In the genomic region with DNA sequence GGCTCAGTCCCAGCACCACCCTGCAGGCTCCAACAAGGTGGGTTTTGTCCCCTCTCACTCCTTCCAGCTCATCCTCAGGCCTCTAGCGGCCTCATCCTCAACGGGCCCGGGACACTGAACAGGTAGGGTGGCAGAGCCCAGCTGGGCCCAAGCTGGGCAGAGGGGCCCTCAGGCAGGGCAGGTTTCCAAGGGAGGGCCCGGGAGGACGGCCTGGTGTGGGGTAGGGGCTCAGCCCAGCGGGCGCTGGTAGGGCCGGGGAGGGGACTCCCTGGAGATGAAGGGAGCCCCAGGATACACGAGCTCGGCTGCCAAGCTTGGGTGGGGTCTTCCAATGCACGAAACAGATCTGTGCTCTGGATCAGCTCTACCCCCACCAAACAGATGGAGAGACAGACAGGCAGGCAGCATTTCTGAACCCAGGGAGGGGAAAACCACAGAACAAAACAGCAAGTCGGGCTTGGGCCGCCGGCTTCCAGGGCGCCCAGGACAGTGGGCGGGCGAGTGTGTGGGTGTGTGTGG, we compare ENCODE assay signal across 21 cellular contexts. TPM values are rescaled to one million over a fixed set of nuclear protein-coding genes. Genes with fewer than 3 reads are reported as not detected.
DNase-seq lines count a peak whose midpoint lies in the region; ATAC-seq and TF ChIP-seq lines count a peak whose summit lies in the region.
"Had no signal": no experiment of that assay in that cellular context is flagged by ENCODE, and none has a peak within 500 bp of the region (broad histone marks: within the 10 kb centered on the region; RNA-seq: fewer than 3 reads in every experiment).

No MANE protein-coding gene starts in this region.

- 87 to 93% methylated on average over 17 of the region's 17 CpGs for WGBS in heart right ventricle, 2 donors

- in situ Hi-C loops in G401 (cut with HindIII; ENCODE audit: low sequenced_read_pairs) = no loop called here

- peaks cover 0 to 89% of the 10 kb centered on the region in 2 donors for H3K4me1 ChIP-seq in right atrium auricular region
- peaks cover 33 to 89% (median 82%) of the 10 kb centered on the region in 9 donors for H3K4me1 ChIP-seq in heart right ventricle
- H3K4me1 ChIP-seq in adipocyte (ENCODE audit: control insufficient read depth, insufficient read depth, low read length) = peaks cover 27% of the 10 kb centered on the region
- H3K4me1 ChIP-seq in neural progenitor cell = peaks cover 18% of the 10 kb centered on the region

- no peaks in the 10 kb centered on the region for H3K36me3 Mint-ChIP-seq in neural progenitor cell

- peaks cover 17% of the 10 kb centered on the region for H3K27me3 Mint-ChIP-seq in neural progenitor cell (ENCODE audit: insufficient read depth, low read depth)

- DNase-seq in right atrium auricular region (ENCODE audit: low spot score) = no peak
- DNase-seq in heart right ventricle = no peak
- no peak for DNase-seq in adipocyte (ENCODE audit: low read depth)
- DNase-seq in neural progenitor cell (ENCODE audit: low spot score) = peak; percentile 32
- DNase-seq in SK-N-DZ (ENCODE audit: low spot score) = no peak
- DNase-seq in G401 (ENCODE audit: low spot score) = no peak
- DNase-seq in erythroblast (lab: John Stamatoyannopoulos, UW) = no peak
- DNase-seq: activated CD4-positive, alpha-beta T cell treated with anti-CD3 and anti-CD28 coated beads for 48 hours; activated naive CD4-positive, alpha-beta T cell treated with Interleukin-2 at 50 U/mL for 16 hours; body of pancreas; COR-L47; cortex of kidney; H9; NCI-H2081 treated with DMSO at 0.1 percent for 48 hours; NCI-H510A treated with DMSO at 0.1 percent for 48 hours; SIG-M5; sigmoid colon; T-helper 9 cell had no signal

- H3K36me3 ChIP-seq in right atrium auricular region (peaks cover 45% of the 10 kb centered on the region), heart right ventricle (peaks cover 0 to 63% (median 30%) of the 10 kb centered on the region in 9 donors), adipocyte (ENCODE audit: control insufficient read depth, insufficient read depth, low read length, severe bottlenecking) (peaks cover 59% of the 10 kb centered on the region), neural progenitor cell (no peaks in the 10 kb centered on the region)

- H4K20me1 ChIP-seq in neural progenitor cell (ENCODE audit: low read depth) = peaks cover 8% of the 10 kb centered on the region

- no peak overlapping the region for H2AFZ ChIP-seq in neural progenitor cell (replicated peaks)

- peak overlapping the region; percentile 22 for H3K9ac ChIP-seq in adipocyte (ENCODE audit: low read length)
- no peak overlapping the region for H3K9ac ChIP-seq in neural progenitor cell

- H3K27ac Mint-ChIP-seq in neural progenitor cell = no peak overlapping the region
- H3K27ac Mint-ChIP-seq: H9 had no signal

- no peaks in the 10 kb centered on the region for H3K9me3 Mint-ChIP-seq in neural progenitor cell
- H3K9me3 Mint-ChIP-seq: H9 had no signal

- H3K4me2 ChIP-seq in neural progenitor cell = no peak overlapping the region

- no peak overlapping the region for H3K4me3 Mint-ChIP-seq in neural progenitor cell
- H3K4me3 Mint-ChIP-seq: H9 had no signal

- H3F3A ChIP-seq in neural progenitor cell (ENCODE audit: low read depth) = peaks cover 6% of the 10 kb centered on the region

- H3K79me2 ChIP-seq in neural progenitor cell (ENCODE audit: low read depth) = no peaks in the 10 kb centered on the region

- H3K27me3 ChIP-seq in right atrium auricular region = no peaks in the 10 kb centered on the region
- peaks cover 0 to 21% (median 13%) of the 10 kb centered on the region in 7 donors for H3K27me3 ChIP-seq in heart right ventricle
- no peaks in the 10 kb centered on the region for H3K27me3 ChIP-seq in adipocyte (replicated peaks; ENCODE audit: control insufficient read depth, insufficient read depth, low read length)
- peaks cover 28% of the 10 kb centered on the region for H3K27me3 ChIP-seq in neural progenitor cell
- H3K27me3 ChIP-seq: body of pancreas had no signal

- no peak for TF ChIP-seq POLR2A in erythroblast (IDR thresholded peaks at IDR 0.05; ENCODE audit: low read length)

- H3K4me3 ChIP-seq in right atrium auricular region = no peak overlapping the region
- H3K4me3 ChIP-seq in heart right ventricle = no peak overlapping the region
- no peak overlapping the region for H3K4me3 ChIP-seq in adipocyte (ENCODE audit: low read length)
- H3K4me3 ChIP-seq in neural progenitor cell = no peak overlapping the region
- H3K4me3 ChIP-seq: body of pancreas, sigmoid colon had no signal

- H3K27ac ChIP-seq in right atrium auricular region (peak overlapping the region; percentile 1 to 65), heart right ventricle (peak overlapping the region in 5 of 10 donors; percentile 28 to 68 (median 65)), neural progenitor cell (no peak overlapping the region)
- H3K27ac ChIP-seq: body of pancreas, sigmoid colon had no signal

- intact Hi-C loops in heart right ventricle (cut with DNase I) = loop anchor here in 2 of 10 donors (5.0 to 10.0 kb wide), 2 partner anchors 36 to 72 kb away; no protein-coding TSS in a partner anchor

- TF ChIP-seq CTCF in right atrium auricular region (IDR thresholded peaks at IDR 0.05) (no peak), heart right ventricle (IDR thresholded peaks at IDR 0.05) (no peak), neural progenitor cell (IDR thresholded peaks at IDR 0.05) (no peak)

- H3K4me1 Mint-ChIP-seq in neural progenitor cell = peaks cover 12% of the 10 kb centered on the region

- H3K9me3 ChIP-seq in right atrium auricular region (no peaks in the 10 kb centered on the region), heart right ventricle (no peaks in the 10 kb centered on the region), adipocyte (ENCODE audit: control insufficient read depth, low read length) (no peaks in the 10 kb centered on the region), neural progenitor cell (ENCODE audit: low read depth) (no peaks in the 10 kb centered on the region)
- H3K9me3 ChIP-seq: body of pancreas, sigmoid colon had no signal

- ATAC-seq in heart right ventricle = no peak
- ATAC-seq in GM19455 (IDR thresholded peaks at IDR 0.05; ENCODE audit: unreplicated experiment) = no peak
- ATAC-seq: body of pancreas had no signal

RNA-seq across cellular contexts. Expression of a gene that starts 2.6 kb away (rescaled TPM):
- total RNA-seq in right atrium auricular region = under 1 TPM; 0.37 to 0.47 TPM
- 1 to 10 TPM in 4 of 10 donors, under 1 TPM in 6; 0.18 to 2.4 (median 0.42) TPM for total RNA-seq in heart right ventricle
- polyA plus RNA-seq in heart right ventricle = under 1 TPM; 0.07 to 0.80 TPM
- total RNA-seq in neural progenitor cell (ENCODE audit: low replicate concordance) = 0.34 TPM in 1 of 2 replicates, not detected in the other
- polyA plus RNA-seq in SK-N-DZ (2014; cell fraction: cytosol; rRNA removed) = not detected in 2 replicates
- not detected in 2 replicates for polyA plus RNA-seq in SK-N-DZ (2014; cell fraction: nucleus; rRNA removed)
- not detected in 2 replicates for total RNA-seq in G401 (2014; rRNA removed; shearing (Covaris generic))

RNA-seq across cellular contexts. Expression of a gene that starts 10.8 kb away (rescaled TPM):
- total RNA-seq in right atrium auricular region = 1,000 to 10,000 TPM in 1 of 2 donors, 100 to 1,000 TPM in 1; 782 to 1,042 TPM
- 1,000 to 10,000 TPM in 2 of 10 donors, 100 to 1,000 TPM in 8; 501 to 1,070 (median 786) TPM for total RNA-seq in heart right ventricle
- 100 to 1,000 TPM; 431 to 976 TPM for polyA plus RNA-seq in heart right ventricle
- total RNA-seq in neural progenitor cell (ENCODE audit: low replicate concordance) = 38.2 and 94.6 TPM in 2 replicates
- 77.7 and 81.6 TPM in 2 replicates for polyA plus RNA-seq in SK-N-DZ (2014; cell fraction: cytosol; rRNA removed)
- 46.8 and 46.9 TPM in 2 replicates for polyA plus RNA-seq in SK-N-DZ (2014; cell fraction: nucleus; rRNA removed)
- total RNA-seq in G401 (2014; rRNA removed; shearing (Covaris generic)) = 192 and 219 TPM in 2 replicates

RNA-seq across cellular contexts. Expression of a gene that starts 56.0 kb away (rescaled TPM):
- total RNA-seq in right atrium auricular region (not detected), heart right ventricle (not detected), neural progenitor cell (ENCODE audit: low replicate concordance) (not detected in 2 replicates)
- not detected for polyA plus RNA-seq in heart right ventricle
- not detected in 2 replicates for polyA plus RNA-seq in SK-N-DZ (2014; cell fraction: cytosol; rRNA removed)
- not detected in 2 replicates for polyA plus RNA-seq in SK-N-DZ (2014; cell fraction: nucleus; rRNA removed)
- not detected in 2 replicates for total RNA-seq in G401 (2014; rRNA removed; shearing (Covaris generic))
- total RNA-seq: body of pancreas, fibroblast of villous mesenchyme, H9, omental fat pad, sigmoid colon had no signal
- polyA plus RNA-seq: sigmoid colon had no signal
